In genomic region chr16:15523092-15523541, GRCh38 we compare ENCODE assay signal across 10 cellular contexts.
DNase-seq lines count a peak whose midpoint lies in the region; ATAC-seq, FAIRE-seq and TF ChIP-seq lines count a peak whose summit lies in the region.
"Had no signal": no experiment of that assay in that cellular context is flagged by ENCODE, and none has a peak within 500 bp of the region (broad histone marks: within the 10 kb centered on the region; RNA-seq: fewer than 3 reads in every experiment).

No MANE protein-coding gene starts in this region.

- H3K4me3 ChIP-seq in CD4-positive, alpha-beta memory T cell (ENCODE audit: low read length in 2 of 2) = no peak overlapping the region
- H3K4me3 ChIP-seq in bronchial epithelial cell (ENCODE audit: low read depth, low read length) (no peak overlapping the region), muscle layer of duodenum (ENCODE audit: low read depth in 1 of 2, low read length in 2 of 2) (peak overlapping the region in 1 of 2 donors; percentile 1)
- H3K4me3 ChIP-seq: smooth muscle cell had no signal

- peaks cover 10 to 19% (median 13%) of the 10 kb centered on the region in 4 donors for H3K4me1 Mint-ChIP-seq in CD4-positive, alpha-beta memory T cell
- peaks cover 11% of the 10 kb centered on the region for H3K4me1 Mint-ChIP-seq in progenitor cell of endocrine pancreas (ENCODE audit: low read depth)

- intact Hi-C loops in CD4-positive, alpha-beta memory T cell (cut with micrococcal nuclease) = loop anchor here (10.0 kb wide), 1 partner anchor 72 kb away; no protein-coding TSS in a partner anchor

- H3K9me3 ChIP-seq in CD4-positive, alpha-beta memory T cell (ENCODE audit: control insufficient read depth in 1 of 2, low read length in 2 of 2) = no peaks in the 10 kb centered on the region
- no peaks in the 10 kb centered on the region for H3K9me3 ChIP-seq in muscle layer of duodenum (ENCODE audit: control insufficient read depth in 1 of 2, low read length in 2 of 2)

- ATAC-seq in GM19463 (IDR thresholded peaks at IDR 0.05; ENCODE audit: unreplicated experiment) (no peak), GM21528 (IDR thresholded peaks at IDR 0.05; ENCODE audit: low FRiP score, unreplicated experiment) (no peak)

- no peak for FAIRE-seq in bronchial epithelial cell (lab: Jason Lieb, UNC)

- H3K4me1 ChIP-seq in CD4-positive, alpha-beta memory T cell (ENCODE audit: insufficient read depth, low read length) = peaks cover 15% of the 10 kb centered on the region
- H3K4me1 ChIP-seq in muscle layer of duodenum (ENCODE audit: control insufficient read depth in 1 of 2, insufficient read depth in 2 of 2, low read length in 2 of 2) = peaks cover 27 to 34% of the 10 kb centered on the region in 2 donors

- DNase-seq in CD4-positive, alpha-beta memory T cell = peak in 1 of 5 donors; percentile 4
- peak; percentile 13 for DNase-seq in NCI-H446 treated with DMSO at 0.1 percent for 48 hours (lab: John Stamatoyannopoulos, UW)
- DNase-seq in bronchial epithelial cell (ENCODE audit: low read depth) = no peak
- DNase-seq in progenitor cell of endocrine pancreas (ENCODE audit: low spot score, unreplicated experiment) = no peak
- DNase-seq in stimulated activated CD4-positive, alpha-beta T cell treated with anti-CD3 and anti-CD28 coated beads, Interleukin-12 subunit alpha, Interleukin-12 subunit beta, amount 100 ng/mL, for 4 hours = no peak
- DNase-seq: SW 1271 had no signal

- no peaks in the 10 kb centered on the region for H3K36me3 Mint-ChIP-seq in CD4-positive, alpha-beta memory T cell
- no peaks in the 10 kb centered on the region for H3K36me3 Mint-ChIP-seq in progenitor cell of endocrine pancreas (ENCODE audit: insufficient read depth)

- POLR2A ChIA-PET in CD4-positive, alpha-beta memory T cell (lab: Charles Lee; ENCODE audit: partially characterized antibody) = no interaction called here

- H3K27me3 Mint-ChIP-seq in CD4-positive, alpha-beta memory T cell = no peaks in the 10 kb centered on the region
- H3K27me3 Mint-ChIP-seq in progenitor cell of endocrine pancreas = peaks cover 8% of the 10 kb centered on the region

- H3K4me3 Mint-ChIP-seq in CD4-positive, alpha-beta memory T cell = peak overlapping the region in 7 of 8 donors; percentile 41 to 78 (median 58)
- no peak overlapping the region for H3K4me3 Mint-ChIP-seq in progenitor cell of endocrine pancreas (ENCODE audit: low read depth)

- no peaks in the 10 kb centered on the region for H3K27me3 ChIP-seq in CD4-positive, alpha-beta memory T cell (ENCODE audit: insufficient read depth, low read length)
- H3K27me3 ChIP-seq in bronchial epithelial cell (ENCODE audit: control insufficient read depth, insufficient read depth, low read length) (no peaks in the 10 kb centered on the region), muscle layer of duodenum (ENCODE audit: low read depth, low read length) (no peaks in the 10 kb centered on the region)

- TF ChIP-seq CTCF in bronchial epithelial cell (IDR thresholded peaks at IDR 0.05; ENCODE audit: insufficient read depth, low read length, severe bottlenecking) (peak; percentile 23), progenitor cell of endocrine pancreas (IDR thresholded peaks at IDR 0.05; ENCODE audit: unreplicated experiment) (no peak)

- H3K36me3 ChIP-seq in CD4-positive, alpha-beta memory T cell (ENCODE audit: insufficient read depth, low read length) = no peaks in the 10 kb centered on the region
- H3K36me3 ChIP-seq in bronchial epithelial cell (ENCODE audit: control insufficient read depth, insufficient read depth, low read length) (no peaks in the 10 kb centered on the region), muscle layer of duodenum (ENCODE audit: control insufficient read depth in 1 of 2, insufficient read depth in 2 of 2, low read length in 2 of 2) (no peaks in the 10 kb centered on the region)

- H3K27ac ChIP-seq in CD4-positive, alpha-beta memory T cell (ENCODE audit: low read depth, low read length) = no peak overlapping the region
- peak overlapping the region; percentile 20 for H3K27ac ChIP-seq in muscle layer of duodenum (ENCODE audit: low read length)

- CTCF ChIA-PET in CD4-positive, alpha-beta memory T cell (lab: Charles Lee; ENCODE audit: partially characterized antibody) = interaction anchor here (1.3 kb wide), 1 partner anchor 9 kb away, joined by 3 read pairs; no protein-coding TSS in a partner anchor

- H3K9me3 Mint-ChIP-seq in CD4-positive, alpha-beta memory T cell = no peaks in the 10 kb centered on the region
- H3K9me3 Mint-ChIP-seq in progenitor cell of endocrine pancreas (ENCODE audit: low read depth) = no peaks in the 10 kb centered on the region

- peak overlapping the region in 5 of 7 donors; percentile 68 to 86 (median 84) for H3K27ac Mint-ChIP-seq in CD4-positive, alpha-beta memory T cell
- no peak overlapping the region for H3K27ac Mint-ChIP-seq in progenitor cell of endocrine pancreas
